Comparison of ENCODE assay signal across 8 cellular contexts in the genomic region with DNA sequence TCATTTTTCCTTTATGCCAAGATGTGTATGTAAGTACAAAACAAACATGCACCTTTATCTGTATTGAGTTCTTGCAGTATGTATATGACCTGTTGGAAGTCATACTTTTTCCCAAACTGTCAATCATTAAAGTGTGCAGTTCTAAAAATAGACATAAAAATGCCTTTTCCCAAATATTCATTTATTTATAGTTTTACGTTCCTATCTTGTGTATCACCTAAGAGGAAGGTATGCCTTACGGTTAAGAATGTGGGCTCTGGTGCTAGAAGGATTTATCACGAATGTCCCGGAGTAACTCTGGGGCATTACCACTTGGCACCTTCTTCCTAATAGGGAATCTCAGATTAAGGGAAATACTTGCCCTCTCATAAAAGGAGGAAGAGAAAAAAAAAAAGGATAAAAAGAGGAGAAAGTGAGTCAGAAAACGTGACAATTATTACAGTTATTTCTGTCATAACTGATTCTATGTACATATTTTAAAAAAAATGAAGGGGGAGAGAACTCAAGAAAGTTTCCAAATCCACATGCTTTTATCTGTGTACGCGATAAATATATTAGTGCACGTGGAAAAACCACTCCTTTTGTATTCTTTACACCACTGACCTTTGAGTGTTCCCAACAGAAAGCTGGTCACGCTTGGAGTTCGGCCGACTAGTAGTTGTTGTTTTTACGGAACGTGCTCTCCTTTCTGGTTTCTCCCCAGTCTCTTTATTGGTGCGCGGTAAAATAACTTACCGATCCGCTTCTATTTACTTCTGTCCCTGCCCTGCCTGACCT. TPM values are rescaled to one million over a fixed set of nuclear protein-coding genes. Genes with fewer than 3 reads are reported as not detected.
A peak's percentile ranks its signal among the peaks of the same experiment; 100 is the strongest.
DNase-seq lines count a peak whose midpoint lies in the region; ATAC-seq and TF ChIP-seq lines count a peak whose summit lies in the region.

No MANE protein-coding gene starts in this region.

- H3K27me3 ChIP-seq in gastrocnemius medialis = no peaks in the 10 kb centered on the region

- H3K36me3 ChIP-seq in gastrocnemius medialis = peaks cover 0 to 14% of the 10 kb centered on the region in 2 donors

- TF ChIP-seq POLR2A in gastrocnemius medialis (IDR thresholded peaks at IDR 0.05) = no peak

- H3K27me3 Mint-ChIP-seq in type B pancreatic cell = no peaks in the 10 kb centered on the region

- no peaks in the 10 kb centered on the region for H3K9me3 ChIP-seq in gastrocnemius medialis

- H3K27ac ChIP-seq in gastrocnemius medialis = peak overlapping the region; percentile 89 to 95 (median 93)

- no peaks in the 10 kb centered on the region for H3K9me3 Mint-ChIP-seq in type B pancreatic cell

- H3K4me1 Mint-ChIP-seq in type B pancreatic cell (ENCODE audit: unreplicated experiment) = peaks cover 10% of the 10 kb centered on the region

- H3K27ac Mint-ChIP-seq in type B pancreatic cell = no peak overlapping the region

- peak overlapping the region; percentile 98 for H3K4me3 ChIP-seq in fibroblast of mammary gland (ENCODE audit: control insufficient read depth, low read depth, low read length)
- H3K4me3 ChIP-seq in gastrocnemius medialis = peak overlapping the region; percentile 85 to 97 (median 90)

- TF ChIP-seq CTCF in fibroblast of mammary gland (conservative IDR thresholded peaks at IDR 0.05; ENCODE audit: control insufficient read depth, insufficient read depth, low read depth, low read length) (no peak), gastrocnemius medialis (IDR thresholded peaks at IDR 0.05 in 4 of 5, conservative IDR thresholded peaks at IDR 0.05 in 1 of 5) (peak in 1 of 5 experiments; percentile 24), type B pancreatic cell (conservative IDR thresholded peaks at IDR 0.05) (no peak)

- no peak overlapping the region for H3K4me3 Mint-ChIP-seq in type B pancreatic cell

- ATAC-seq in GM18861 (IDR thresholded peaks at IDR 0.05; ENCODE audit: unreplicated experiment) (peak; percentile 7), gastrocnemius medialis (peak; percentile 12 to 20), GM19452 (IDR thresholded peaks at IDR 0.05; ENCODE audit: unreplicated experiment) (no peak)

- peaks cover 37 to 39% of the 10 kb centered on the region in 2 donors for H3K4me1 ChIP-seq in gastrocnemius medialis

- intact Hi-C loops in gastrocnemius medialis (cut with DNase I; ENCODE audit: low total_unique reads) = no loop called here

- DNase-seq in NCI-H82 treated with DMSO at 0.1 percent for 48 hours (lab: John Stamatoyannopoulos, UW; ENCODE audit: unreplicated experiment) (peak; percentile 43), fibroblast of mammary gland (ENCODE audit: low read depth) (no peak), gastrocnemius medialis (no peak), type B pancreatic cell (ENCODE audit: extremely low spot score, unreplicated experiment) (no peak), NCI-H146 (lab: John Stamatoyannopoulos, UW) (no peak)
- no peak for DNase-seq in stimulated activated CD4-positive, alpha-beta T cell treated with anti-CD3 and anti-CD28 coated beads, Interleukin-4, amount 100 ng/mL, for 4 hours

- in situ Hi-C loops in gastrocnemius medialis (cut with MboI; ENCODE audit: low sequenced_read_pairs in 4 of 4) = no loop called here

- H3K36me3 Mint-ChIP-seq in type B pancreatic cell = peaks cover 7% of the 10 kb centered on the region

RNA-seq across cellular contexts. Expression of a gene that starts 0.7 kb away (rescaled TPM):
- 10 to 100 TPM in 3 of 4 donors, 1 to 10 TPM in 1; 10.0 to 20.2 (median 13.1) TPM for total RNA-seq in gastrocnemius medialis
- total RNA-seq in type B pancreatic cell (ENCODE audit: low replicate concordance) = 16.5 and 20.3 TPM in 2 replicates

RNA-seq across cellular contexts. Expression of a gene that starts 1.1 kb away (rescaled TPM):
- 10 to 100 TPM; 27.8 to 49.1 (median 32.8) TPM for total RNA-seq in gastrocnemius medialis
- total RNA-seq in type B pancreatic cell (ENCODE audit: low replicate concordance) = 40.2 and 41.7 TPM in 2 replicates
